Comparison of ENCODE assay signal across 8 cellular contexts in the genomic region with DNA sequence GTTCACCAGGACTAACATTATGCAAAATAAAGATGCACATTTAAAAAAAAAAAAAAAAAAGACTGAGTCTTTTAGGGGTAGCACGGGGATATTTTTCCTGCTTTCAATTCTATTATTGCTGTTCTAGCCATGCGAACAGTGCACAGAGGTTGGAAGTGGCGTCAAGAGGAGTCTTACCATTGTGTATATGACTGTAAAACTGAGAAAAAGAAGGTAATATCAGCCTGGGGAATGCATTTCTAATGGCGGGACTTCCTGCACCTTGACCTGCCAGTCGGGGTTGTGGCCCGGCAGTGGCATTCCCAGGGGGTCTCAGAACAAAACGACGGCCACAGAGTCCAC. TPM values are rescaled to one million over a fixed set of nuclear protein-coding genes. Genes with fewer than 3 reads are reported as not detected.
DNase-seq lines count a peak whose midpoint lies in the region; ATAC-seq, FAIRE-seq and TF ChIP-seq lines count a peak whose summit lies in the region.

No MANE protein-coding gene starts in this region.

- POLR2A ChIA-PET in CD8-positive, alpha-beta T cell (lab: Charles Lee), result no interaction called here

- DNase-seq in CD8-positive, alpha-beta T cell, result peak in 1 of 7 experiments; percentile 38
- DNase-seq in MG63, result no peak
- no peak for DNase-seq in pancreas
- no peak for DNase-seq in HuH-7 (ENCODE audit: low spot score)
- no peak for DNase-seq in RCC 7860 (ENCODE audit: low spot score)
- DNase-seq in dedifferentiated amniotic fluid mesenchymal stem cell (ENCODE audit: extremely low spot score), result no peak

- H3K4me1 Mint-ChIP-seq in CD8-positive, alpha-beta T cell (ENCODE audit: low read depth), result peaks cover 26% of the 10 kb centered on the region

- peak overlapping the region; percentile 50 for H3K4me3 ChIP-seq in CD8-positive, alpha-beta T cell (ENCODE audit: low read depth, low read length)
- H3K4me3 ChIP-seq in MG63 (peak overlapping the region; percentile 47), esophagus (ENCODE audit: low read depth in 1 of 2, low read length in 2 of 2) (peak overlapping the region; percentile 44 to 45), pancreas (peak overlapping the region; percentile 26 to 56 (median 42))

- H3K27ac Mint-ChIP-seq in CD8-positive, alpha-beta T cell, result no peak overlapping the region

- peaks cover 2% of the 10 kb centered on the region for H3K9me3 Mint-ChIP-seq in CD8-positive, alpha-beta T cell

- no peaks in the 10 kb centered on the region for H3K9me3 ChIP-seq in CD8-positive, alpha-beta T cell (ENCODE audit: low read length)
- H3K9me3 ChIP-seq in MG63 (0 out of 2 replicates have a peak, but pooled peaks cover 1% of the 10 kb centered on the region), esophagus (ENCODE audit: control insufficient read depth in 2 of 2, insufficient read depth in 1 of 2, low read depth in 1 of 2, low read length in 1 of 2) (peaks cover 0 to 4% of the 10 kb centered on the region in 2 donors), pancreas (no peaks in the 10 kb centered on the region)

- intact Hi-C loops in CD8-positive, alpha-beta T cell (cut with DNase I, micrococcal nuclease), result no loop called here
- intact Hi-C loops in pancreas (cut with DNase I), result no loop called here

- no peaks in the 10 kb centered on the region for H3K36me3 ChIP-seq in CD8-positive, alpha-beta T cell (ENCODE audit: insufficient read depth, low read length)
- no peaks in the 10 kb centered on the region for H3K36me3 ChIP-seq in MG63
- no peaks in the 10 kb centered on the region for H3K36me3 ChIP-seq in esophagus (ENCODE audit: control insufficient read depth in 2 of 2, insufficient read depth in 2 of 2, low read length in 1 of 2)
- no peaks in the 10 kb centered on the region for H3K36me3 ChIP-seq in pancreas

- FAIRE-seq in pancreas (lab: Jason Lieb, UNC), result no peak
- FAIRE-seq in RCC 7860 (lab: Jason Lieb, UNC), result no peak

- 8 to 11% methylated on average over 8 of the region's 8 CpGs for whole genome bisulfite sequencing in esophagus, 2 donors
- 24 to 28% methylated on average over 8 of the region's 8 CpGs for WGBS in pancreas, 2 donors

- H3K27me3 ChIP-seq in CD8-positive, alpha-beta T cell (ENCODE audit: insufficient read depth, low read length), result peaks cover 43% of the 10 kb centered on the region
- H3K27me3 ChIP-seq in MG63, result peaks cover 7% of the 10 kb centered on the region
- peaks cover 20 to 37% of the 10 kb centered on the region in 2 donors for H3K27me3 ChIP-seq in esophagus (ENCODE audit: control insufficient read depth in 1 of 2, insufficient read depth in 2 of 2, low read length in 2 of 2)
- H3K27me3 ChIP-seq in pancreas, result peaks cover 0 to 26% (median 4%) of the 10 kb centered on the region in 4 donors

- CTCF ChIA-PET in CD8-positive, alpha-beta T cell (lab: Charles Lee), result no interaction called here

- H3K27me3 Mint-ChIP-seq in CD8-positive, alpha-beta T cell (ENCODE audit: low read depth), result peaks cover 72% of the 10 kb centered on the region

- no peak for TF ChIP-seq CTCF in CD8-positive, alpha-beta T cell (IDR thresholded peaks at IDR 0.05)
- no peak for TF ChIP-seq CTCF in pancreas (IDR thresholded peaks at IDR 0.05)

- no peak overlapping the region for H3K27ac ChIP-seq in CD8-positive, alpha-beta T cell (ENCODE audit: low read depth, low read length)
- no peak overlapping the region for H3K27ac ChIP-seq in esophagus (ENCODE audit: low read depth in 2 of 2, low read length in 1 of 2)
- peak overlapping the region in 2 of 4 donors; percentile 47 to 50 for H3K27ac ChIP-seq in pancreas

- peak overlapping the region; percentile 75 for H3K4me3 Mint-ChIP-seq in CD8-positive, alpha-beta T cell

- ATAC-seq in CD8-positive, alpha-beta T cell, result no peak
- peak in 3 of 4 donors; percentile 3 to 7 (median 5) for ATAC-seq in pancreas
- ATAC-seq in esophagus mucosa, result no peak

- peaks cover 24% of the 10 kb centered on the region for H3K4me1 ChIP-seq in CD8-positive, alpha-beta T cell (ENCODE audit: insufficient read depth, low read length)
- H3K4me1 ChIP-seq in esophagus (ENCODE audit: control insufficient read depth in 2 of 2, insufficient read depth in 2 of 2, low read length in 1 of 2) (peaks cover 6 to 13% of the 10 kb centered on the region in 2 donors), pancreas (peaks cover 0 to 6% (median 0%) of the 10 kb centered on the region in 3 donors)

- H3K36me3 Mint-ChIP-seq in CD8-positive, alpha-beta T cell, result no peaks in the 10 kb centered on the region

RNA-seq across cellular contexts. Expression of a gene that starts 13.2 kb away (rescaled TPM):
- not detected for total RNA-seq in CD8-positive, alpha-beta T cell
- 1.9 TPM in 1 of 2 replicates, not detected in the other for total RNA-seq in MG63 (2014; rRNA removed; shearing (Covaris generic); ENCODE audit: low replicate concordance)
- under 1 TPM; 0.51 to 0.79 TPM for polyA plus RNA-seq in esophagus
- 1 to 10 TPM in 4 of 6 donors, under 1 TPM in 2; 0.83 to 2.0 (median 1.2) TPM for total RNA-seq in pancreas
- 1 to 10 TPM; 3.5 to 7.0 TPM for polyA plus RNA-seq in pancreas
- total RNA-seq in esophagus mucosa, result 0.76 TPM

RNA-seq across cellular contexts. Expression of a gene that starts 48.5 kb away (rescaled TPM):
- total RNA-seq in CD8-positive, alpha-beta T cell, result not detected
- not detected in 2 replicates for total RNA-seq in MG63 (2014; rRNA removed; shearing (Covaris generic); ENCODE audit: low replicate concordance)
- polyA plus RNA-seq in esophagus, result under 1 TPM; 0.13 to 0.88 TPM
- 1 to 10 TPM; 1.4 to 3.1 (median 2.4) TPM for total RNA-seq in pancreas
- 10 to 100 TPM; 10.9 to 17.0 TPM for polyA plus RNA-seq in pancreas
- 2.4 TPM for total RNA-seq in esophagus mucosa

RNA-seq across cellular contexts. Expression of a gene that starts 51.6 kb away (rescaled TPM):
- not detected for total RNA-seq in CD8-positive, alpha-beta T cell
- not detected in 2 replicates for total RNA-seq in MG63 (2014; rRNA removed; shearing (Covaris generic); ENCODE audit: low replicate concordance)
- polyA plus RNA-seq in esophagus, result 10 to 100 TPM in 1 of 2 donors, under 1 TPM in 1; 0.94 to 10.2 TPM
- under 1 TPM in 4 of 6 donors, not detected in 2; 0.09 to 0.34 (median 0.19) TPM for total RNA-seq in pancreas
- polyA plus RNA-seq in pancreas, result under 1 TPM; 0.11 to 0.16 TPM
- total RNA-seq in esophagus mucosa, result not detected

Comparison
In these comparisons a context has a peak if more than half of its experiments do, and no peak if none do; other contexts are left out.
1. ATAC-seq: peak in pancreas (3 of 4); none in CD8-positive, alpha-beta T cell (single experiment) and esophagus mucosa (single experiment).
2. Peak in every context shown above with its lines, with median percentiles within 50 percentile points of each other: H3K4me3 ChIP-seq.